16 cellular contexts compared by ENCODE assay signal in genomic region chr22:38744981-38745380, GRCh38. TPM values are rescaled to one million over a fixed set of nuclear protein-coding genes. Genes with fewer than 3 reads are reported as not detected.
DNase-seq lines count a peak whose midpoint lies in the region; ATAC-seq and TF ChIP-seq lines count a peak whose summit lies in the region.
"Had no signal": no experiment of that assay in that cellular context is flagged by ENCODE, and none has a peak within 500 bp of the region (broad histone marks: within the 10 kb centered on the region; RNA-seq: fewer than 3 reads in every experiment).

No MANE protein-coding gene starts in this region.

- peaks cover 4 to 49% (median 8%) of the 10 kb centered on the region in 4 donors for H3K4me1 Mint-ChIP-seq in CD4-positive, CD25-positive, alpha-beta regulatory T cell
- peaks cover 16% of the 10 kb centered on the region for H3K4me1 Mint-ChIP-seq in activated naive CD8-positive, alpha-beta T cell treated with anti-CD3 and anti-CD28 coated beads, Interleukin-2, amount 10 ng/mL, durations not matched to agents 7 days and 5 days

- no peak for ATAC-seq in CD4-positive, CD25-positive, alpha-beta regulatory T cell (ENCODE audit: low read depth in 2 of 2)
- ATAC-seq in activated naive CD8-positive, alpha-beta T cell treated with anti-CD3 and anti-CD28 coated beads, Interleukin-2, amount 10 ng/mL, durations not matched to agents 7 days and 5 days (ENCODE audit: low read depth), result no peak
- ATAC-seq in HG02885 (IDR thresholded peaks at IDR 0.05; ENCODE audit: poor library complexity, unreplicated experiment), result no peak
- ATAC-seq: activated CD8-positive, alpha-beta memory T cell treated with anti-CD3 and anti-CD28 coated beads, Interleukin-2, amount 10 ng/mL, durations not matched to agents 7 days and 5 days had no signal

- no peaks in the 10 kb centered on the region for H3K9me3 Mint-ChIP-seq in CD4-positive, CD25-positive, alpha-beta regulatory T cell
- H3K9me3 Mint-ChIP-seq in activated naive CD8-positive, alpha-beta T cell treated with anti-CD3 and anti-CD28 coated beads, Interleukin-2, amount 10 ng/mL, durations not matched to agents 7 days and 5 days, result no peaks in the 10 kb centered on the region

- TF ChIP-seq CTCF in HFF-Myc (IDR thresholded peaks at IDR 0.05; ENCODE audit: low read depth, low read length, missing control alignments), result no peak

- H3K4me3 ChIP-seq in CD4-positive, CD25-positive, alpha-beta regulatory T cell (ENCODE audit: low read depth, low read length), result no peak overlapping the region
- H3K4me3 ChIP-seq in HFF-Myc (replicated peaks; ENCODE audit: low read depth, low read length), result no peak overlapping the region
- H3K4me3 ChIP-seq: tibial artery had no signal

- peak overlapping the region; percentile 71 to 93 (median 81) for H3K27ac Mint-ChIP-seq in CD4-positive, CD25-positive, alpha-beta regulatory T cell
- H3K27ac Mint-ChIP-seq in activated naive CD8-positive, alpha-beta T cell treated with anti-CD3 and anti-CD28 coated beads, Interleukin-2, amount 10 ng/mL, durations not matched to agents 7 days and 5 days, result peak overlapping the region; percentile 45

- peaks cover 11% of the 10 kb centered on the region for H3K4me1 ChIP-seq in CD4-positive, CD25-positive, alpha-beta regulatory T cell (ENCODE audit: control insufficient read depth, insufficient read depth, low read length, poor library complexity, severe bottlenecking)

- H3K27me3 ChIP-seq in CD4-positive, CD25-positive, alpha-beta regulatory T cell (ENCODE audit: control insufficient read depth, insufficient read depth, low read length), result no peaks in the 10 kb centered on the region
- H3K27me3 ChIP-seq: brain microvascular endothelial cell, tibial artery had no signal

- H3K4me3 Mint-ChIP-seq in CD4-positive, CD25-positive, alpha-beta regulatory T cell, result peak overlapping the region in 2 of 4 donors; percentile 13 to 38
- H3K4me3 Mint-ChIP-seq in activated naive CD8-positive, alpha-beta T cell treated with anti-CD3 and anti-CD28 coated beads, Interleukin-2, amount 10 ng/mL, durations not matched to agents 7 days and 5 days, result no peak overlapping the region
- H3K4me3 Mint-ChIP-seq: activated CD8-positive, alpha-beta memory T cell treated with anti-CD3 and anti-CD28 coated beads, Interleukin-2, amount 10 ng/mL, durations not matched to agents 7 days and 5 days had no signal

- no peaks in the 10 kb centered on the region for H3K27me3 Mint-ChIP-seq in CD4-positive, CD25-positive, alpha-beta regulatory T cell
- H3K27me3 Mint-ChIP-seq in activated naive CD8-positive, alpha-beta T cell treated with anti-CD3 and anti-CD28 coated beads, Interleukin-2, amount 10 ng/mL, durations not matched to agents 7 days and 5 days, result no peaks in the 10 kb centered on the region
- H3K27me3 Mint-ChIP-seq: activated CD8-positive, alpha-beta memory T cell treated with anti-CD3 and anti-CD28 coated beads, Interleukin-2, amount 10 ng/mL, durations not matched to agents 7 days and 5 days had no signal

- DNase-seq in CD4-positive, CD25-positive, alpha-beta regulatory T cell, result no peak
- DNase-seq in HFF-Myc (ENCODE audit: extremely low read depth, low read depth), result peak; percentile 37
- no peak for DNase-seq in activated naive CD8-positive, alpha-beta T cell treated with anti-CD3 and anti-CD28 coated beads, Interleukin-2, amount 10 ng/mL, durations not matched to agents 7 days and 5 days
- DNase-seq in myocyte (ENCODE audit: low read depth), result peak; percentile 97
- no peak for DNase-seq in GOT3 (lab: John Stamatoyannopoulos, UW)
- no peak for DNase-seq in stimulated activated CD4-positive, alpha-beta T cell treated with anti-CD3 and anti-CD28 coated beads, Interleukin-4, amount 100 ng/mL, for 1 hour
- no peak for DNase-seq in NK-92 treated with Interleukin-12 subunit alpha and Interleukin-12 subunit beta, amount 100 ng/mL, for 24 hours (lab: John Stamatoyannopoulos, UW)
- DNase-seq: activated CD8-positive, alpha-beta memory T cell treated with anti-CD3 and anti-CD28 coated beads, Interleukin-2, amount 10 ng/mL, durations not matched to agents 7 days and 5 days; activated gamma-delta T cell; brain microvascular endothelial cell; NCI-H1930; NCI-H526 treated with DMSO at 0.1 percent for 48 hours; occipital lobe; stimulated activated CD4-positive, alpha-beta T cell treated with anti-CD3 and anti-CD28 coated beads, Interleukin-4, amount 100 ng/mL, for 4 hours; tibial artery had no signal

- peaks cover 97% of the 10 kb centered on the region for H3K36me3 ChIP-seq in CD4-positive, CD25-positive, alpha-beta regulatory T cell (ENCODE audit: control insufficient read depth, insufficient read depth, low read length)

- no peaks in the 10 kb centered on the region for H3K9me3 ChIP-seq in CD4-positive, CD25-positive, alpha-beta regulatory T cell (ENCODE audit: control insufficient read depth in 2 of 2, low read length in 2 of 2)
- H3K9me3 ChIP-seq: tibial artery had no signal

- H3K27ac ChIP-seq in CD4-positive, CD25-positive, alpha-beta regulatory T cell (ENCODE audit: insufficient read depth, low read length, poor library complexity, severe bottlenecking), result no peak overlapping the region
- H3K27ac ChIP-seq: brain microvascular endothelial cell had no signal

- peaks cover 29% of the 10 kb centered on the region for H3K36me3 Mint-ChIP-seq in CD4-positive, CD25-positive, alpha-beta regulatory T cell
- peaks cover 46% of the 10 kb centered on the region for H3K36me3 Mint-ChIP-seq in activated naive CD8-positive, alpha-beta T cell treated with anti-CD3 and anti-CD28 coated beads, Interleukin-2, amount 10 ng/mL, durations not matched to agents 7 days and 5 days

- POLR2A ChIA-PET in activated naive CD8-positive, alpha-beta T cell treated with anti-CD3 and anti-CD28 coated beads, Interleukin-2, amount 10 ng/mL, durations not matched to agents 7 days and 5 days (lab: Charles Lee), result interaction anchor here (1.7 to 20.2 kb wide), 2 partner anchors 9 kb away, joined by 4 to 386 read pairs; no protein-coding TSS in a partner anchor

RNA-seq across cellular contexts. Expression of gene SUN2, which starts 10.8 kb away (rescaled TPM):
- total RNA-seq in CD4-positive, CD25-positive, alpha-beta regulatory T cell, result 454 TPM
- polyA plus RNA-seq in CD4-positive, CD25-positive, alpha-beta regulatory T cell, result 100 to 1,000 TPM; 260 to 381 (median 298) TPM
- total RNA-seq in activated naive CD8-positive, alpha-beta T cell treated with anti-CD3 and anti-CD28 coated beads, Interleukin-2, amount 10 ng/mL, durations not matched to agents 7 days and 5 days, result 100 to 1,000 TPM; 607 to 626 TPM
- total RNA-seq in myocyte, result 181 and 248 TPM in 2 replicates
- 84.4 TPM for polyA plus RNA-seq in myocyte (2012)

RNA-seq across cellular contexts. Expression of gene GTPBP1, which starts 39.2 kb away (rescaled TPM):
- total RNA-seq in CD4-positive, CD25-positive, alpha-beta regulatory T cell, result 285 TPM
- 10 to 100 TPM; 25.4 to 29.7 (median 25.7) TPM for polyA plus RNA-seq in CD4-positive, CD25-positive, alpha-beta regulatory T cell
- 10 to 100 TPM; 98.6 TPM for total RNA-seq in activated naive CD8-positive, alpha-beta T cell treated with anti-CD3 and anti-CD28 coated beads, Interleukin-2, amount 10 ng/mL, durations not matched to agents 7 days and 5 days
- total RNA-seq in myocyte, result 31.4 and 36.9 TPM in 2 replicates
- 36.3 TPM for polyA plus RNA-seq in myocyte (2012)

RNA-seq across cellular contexts. Expression of gene JOSD1, which starts 44.2 kb away (rescaled TPM):
- 205 TPM for total RNA-seq in CD4-positive, CD25-positive, alpha-beta regulatory T cell
- polyA plus RNA-seq in CD4-positive, CD25-positive, alpha-beta regulatory T cell, result 10 to 100 TPM in 2 of 4 donors, 1 to 10 TPM in 2; 8.7 to 12.5 (median 10.2) TPM
- 10 to 100 TPM; 59.1 to 61.6 TPM for total RNA-seq in activated naive CD8-positive, alpha-beta T cell treated with anti-CD3 and anti-CD28 coated beads, Interleukin-2, amount 10 ng/mL, durations not matched to agents 7 days and 5 days
- total RNA-seq in myocyte, result 59.2 and 59.4 TPM in 2 replicates
- 42.6 TPM for polyA plus RNA-seq in myocyte (2012)

RNA-seq across cellular contexts. Expression of gene DNAL4, which starts 49.0 kb away (rescaled TPM):
- 6.3 TPM for total RNA-seq in CD4-positive, CD25-positive, alpha-beta regulatory T cell
- polyA plus RNA-seq in CD4-positive, CD25-positive, alpha-beta regulatory T cell, result 10 to 100 TPM in 2 of 4 donors, 1 to 10 TPM in 2; 9.3 to 10.9 (median 10.0) TPM
- total RNA-seq in activated naive CD8-positive, alpha-beta T cell treated with anti-CD3 and anti-CD28 coated beads, Interleukin-2, amount 10 ng/mL, durations not matched to agents 7 days and 5 days, result 10 to 100 TPM in 1 of 2 experiments, 1 to 10 TPM in 1; 9.3 to 12.0 TPM
- 18.9 and 20.1 TPM in 2 replicates for total RNA-seq in myocyte
- 23.8 TPM for polyA plus RNA-seq in myocyte (2012)

Comparison
In these comparisons a context has a peak if more than half of its experiments do, and no peak if none do; other contexts are left out.
1. DNase-seq: peak in HFF-Myc (single experiment) and myocyte (single experiment); none in CD4-positive, CD25-positive, alpha-beta regulatory T cell (0 of 3), activated naive CD8-positive, alpha-beta T cell treated with anti-CD3 and anti-CD28 coated beads, Interleukin-2, amount 10 ng/mL, durations not matched to agents 7 days and 5 days (single experiment), GOT3 (single experiment), stimulated activated CD4-positive, alpha-beta T cell treated with anti-CD3 and anti-CD28 coated beads, Interleukin-4, amount 100 ng/mL, for 1 hour (single experiment) and NK-92 treated with Interleukin-12 subunit alpha and Interleukin-12 subunit beta, amount 100 ng/mL, for 24 hours (single experiment).